In genomic region chr4:127124919-127125318, GRCh38 we compare ENCODE assay signal across 15 cellular contexts.
DNase-seq lines count a peak whose midpoint lies in the region; ATAC-seq and TF ChIP-seq lines count a peak whose summit lies in the region.
"Had no signal": no experiment of that assay in that cellular context is flagged by ENCODE, and none has a peak within 500 bp of the region (broad histone marks: within the 10 kb centered on the region; RNA-seq: fewer than 3 reads in every experiment).

No MANE protein-coding gene starts in this region.

- no peaks in the 10 kb centered on the region for H4K20me1 ChIP-seq in smooth muscle cell (ENCODE audit: low read depth)
- H4K20me1 ChIP-seq: BLaER1 had no signal

- ATAC-seq in left cardiac atrium (no peak), RWPE2 (ENCODE audit: low read depth) (peak; percentile 48; the same call in 1 of the 3 replicates), GM19467 (IDR thresholded peaks at IDR 0.05; ENCODE audit: unreplicated experiment) (no peak)
- ATAC-seq: left ventricle myocardium superior had no signal

- 87% methylated on average over 2 of the region's 2 CpGs for WGBS in smooth muscle cell (ENCODE audit: low lambda C conversion rate)

- H3F3A ChIP-seq in smooth muscle cell (ENCODE audit: low read depth) = no peaks in the 10 kb centered on the region

- no peak overlapping the region for H2AFZ ChIP-seq in smooth muscle cell (ENCODE audit: low read depth)

- H3K4me3 ChIP-seq in left ventricle myocardium inferior (no peak overlapping the region), RWPE2 (ENCODE audit: severe bottlenecking) (no peak overlapping the region), smooth muscle cell (no peak overlapping the region)
- H3K4me3 ChIP-seq: BLaER1, esophagus muscularis mucosa had no signal

- no peak overlapping the region for H3K9ac ChIP-seq in smooth muscle cell (ENCODE audit: low read depth)
- H3K9ac ChIP-seq: BLaER1 had no signal

- no peaks in the 10 kb centered on the region for H3K79me2 ChIP-seq in smooth muscle cell (ENCODE audit: low read depth)

- no peak for DNase-seq in left ventricle myocardium inferior
- DNase-seq in left cardiac atrium = no peak
- DNase-seq in RWPE2 (ENCODE audit: low spot score) = no peak
- peak; percentile 54 for DNase-seq in fibroblast of peridontal ligament (ENCODE audit: extremely low read depth)
- no peak for DNase-seq in smooth muscle cell (lab: John Stamatoyannopoulos, UW; ENCODE audit: unreplicated experiment)
- DNase-seq in COR-L47 (lab: John Stamatoyannopoulos, UW) = no peak
- no peak for DNase-seq in LoVo (ENCODE audit: low spot score)
- DNase-seq: activated T-cell treated with anti-CD3 and anti-CD28 coated beads for 4 hours, anterior cingulate cortex, GOT3, Karpas-422, left ventricle myocardium superior had no signal

- intact Hi-C loops in left ventricle myocardium inferior (cut with micrococcal nuclease) (no loop called here), left cardiac atrium (cut with DNase I) (no loop called here)

- H3K36me3 ChIP-seq in left ventricle myocardium inferior = no peaks in the 10 kb centered on the region
- no peaks in the 10 kb centered on the region for H3K36me3 ChIP-seq in RWPE2 (ENCODE audit: low read depth)
- H3K36me3 ChIP-seq in smooth muscle cell (ENCODE audit: low read depth) = no peaks in the 10 kb centered on the region
- H3K36me3 ChIP-seq: BLaER1, esophagus muscularis mucosa had no signal

- TF ChIP-seq CTCF in left ventricle myocardium inferior (IDR thresholded peaks at IDR 0.05; ENCODE audit: borderline replicate concordance) (peak; percentile 31), RWPE2 (IDR thresholded peaks at IDR 0.05; ENCODE audit: poor library complexity, severe bottlenecking) (peak; percentile 43), smooth muscle cell (IDR thresholded peaks at IDR 0.05; ENCODE audit: borderline replicate concordance, insufficient read depth, poor library complexity, severe bottlenecking) (peak; percentile 29)

- H3K4me2 ChIP-seq in smooth muscle cell = no peak overlapping the region
- H3K4me2 ChIP-seq: BLaER1 had no signal

- H3K27me3 ChIP-seq in left ventricle myocardium inferior (ENCODE audit: low read depth) (no peaks in the 10 kb centered on the region), RWPE2 (ENCODE audit: insufficient read depth, poor library complexity, severe bottlenecking) (no peaks in the 10 kb centered on the region), smooth muscle cell (ENCODE audit: low read depth) (no peaks in the 10 kb centered on the region)
- H3K27me3 ChIP-seq: BLaER1, esophagus muscularis mucosa had no signal

- H3K27ac ChIP-seq in left ventricle myocardium inferior (replicated peaks) = no peak overlapping the region
- H3K27ac ChIP-seq in RWPE2 (ENCODE audit: poor library complexity, severe bottlenecking) = no peak overlapping the region
- no peak overlapping the region for H3K27ac ChIP-seq in smooth muscle cell (ENCODE audit: low read depth)
- H3K27ac ChIP-seq: BLaER1, esophagus muscularis mucosa had no signal

- H3K9me3 ChIP-seq in left ventricle myocardium inferior (replicated peaks) = no peaks in the 10 kb centered on the region
- no peaks in the 10 kb centered on the region for H3K9me3 ChIP-seq in RWPE2 (ENCODE audit: severe bottlenecking)
- H3K9me3 ChIP-seq in smooth muscle cell (replicated peaks; ENCODE audit: low read depth) = no peaks in the 10 kb centered on the region
- H3K9me3 ChIP-seq: BLaER1, esophagus muscularis mucosa had no signal

- H3K4me1 ChIP-seq in left ventricle myocardium inferior (no peaks in the 10 kb centered on the region), RWPE2 (ENCODE audit: insufficient read depth, poor library complexity, severe bottlenecking) (no peaks in the 10 kb centered on the region), smooth muscle cell (ENCODE audit: low read depth) (no peaks in the 10 kb centered on the region)
- H3K4me1 ChIP-seq: BLaER1, esophagus muscularis mucosa had no signal
